Comparison of ENCODE assay signal across 10 cellular contexts in the genomic region with DNA sequence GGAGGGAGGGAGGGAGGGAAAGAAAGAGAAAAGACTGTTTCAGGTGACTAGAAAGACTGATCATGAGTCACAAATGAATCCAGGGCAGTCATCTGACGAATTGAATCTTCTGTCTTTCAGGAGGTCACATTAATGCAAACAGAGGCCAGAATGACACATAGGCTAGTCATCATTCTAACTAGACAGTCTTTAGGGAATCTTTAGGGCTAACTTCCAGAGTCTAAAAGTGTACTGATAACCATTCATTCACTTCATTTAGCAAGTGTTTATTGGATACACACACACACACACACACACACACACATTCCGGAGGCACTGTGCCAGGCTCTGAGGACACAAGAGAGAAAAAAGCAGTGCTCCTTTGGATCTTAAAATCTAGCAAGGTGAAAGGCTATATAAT.
DNase-seq lines count a peak whose midpoint lies in the region; ATAC-seq and TF ChIP-seq lines count a peak whose summit lies in the region.
"Had no signal": no experiment of that assay in that cellular context is flagged by ENCODE, and none has a peak within 500 bp of the region (broad histone marks: within the 10 kb centered on the region; RNA-seq: fewer than 3 reads in every experiment).

No MANE protein-coding gene starts in this region.

- H3K4me3 Mint-ChIP-seq in Caco-2 (ENCODE audit: unreplicated experiment) = no peak overlapping the region

- CTCF ChIA-PET in BJ (lab: Yijun Ruan, JAX) (no interaction called here), Caco-2 (lab: Charles Lee) (no interaction called here)

- ATAC-seq in HG02610 (IDR thresholded peaks at IDR 0.05; ENCODE audit: unreplicated experiment) (peak; percentile 73), left lobe of liver (no peak), HG03439 (IDR thresholded peaks at IDR 0.05; ENCODE audit: unreplicated experiment) (no peak)

- no peaks in the 10 kb centered on the region for H3K9me3 Mint-ChIP-seq in Caco-2 (ENCODE audit: unreplicated experiment)

- no peaks in the 10 kb centered on the region for H3K36me3 Mint-ChIP-seq in Caco-2 (ENCODE audit: insufficient read depth, unreplicated experiment)

- peaks cover 11% of the 10 kb centered on the region for H3K27me3 Mint-ChIP-seq in Caco-2 (ENCODE audit: insufficient read depth, unreplicated experiment)

- TF ChIP-seq CTCF in BJ (IDR thresholded peaks at IDR 0.05; ENCODE audit: insufficient read depth, low read depth, low read length) (no peak), kidney epithelial cell (IDR thresholded peaks at IDR 0.05; ENCODE audit: insufficient read depth, low read length, poor library complexity, severe bottlenecking) (no peak), Caco-2 (IDR thresholded peaks at IDR 0.05; ENCODE audit: insufficient read depth in 1 of 2, low read depth in 1 of 2, low read length in 1 of 2, severe bottlenecking in 1 of 2, unreplicated experiment in 1 of 2) (no peak)

- H3K4me3 ChIP-seq in BJ (ENCODE audit: low read depth, low read length) (no peak overlapping the region), kidney epithelial cell (ENCODE audit: low read depth, low read length) (no peak overlapping the region), Caco-2 (ENCODE audit: low read depth, low read length) (no peak overlapping the region)
- H3K4me3 ChIP-seq: uterus had no signal

- DNase-seq in BJ (ENCODE audit: low read depth) = peak; percentile 53
- peak; percentile 70 for DNase-seq in amniotic stem cell (lab: John Stamatoyannopoulos, UW)
- DNase-seq in kidney epithelial cell (ENCODE audit: low read depth) = peak; percentile 82
- no peak for DNase-seq in NCI-H2107 (lab: John Stamatoyannopoulos, UW)
- DNase-seq in left lobe of liver (ENCODE audit: low spot score) = no peak
- no peak for DNase-seq in Caco-2
- DNase-seq: activated CD8-positive, alpha-beta memory T cell treated with anti-CD3 and anti-CD28 coated beads, Interleukin-2, amount 50 U/mL, for 48 hours had no signal

- H3K27ac Mint-ChIP-seq in Caco-2 (ENCODE audit: unreplicated experiment) = no peak overlapping the region

- no peaks in the 10 kb centered on the region for H3K36me3 ChIP-seq in BJ (ENCODE audit: control insufficient read depth, insufficient read depth, low read length)
- no peaks in the 10 kb centered on the region for H3K36me3 ChIP-seq in kidney epithelial cell (ENCODE audit: control insufficient read depth, insufficient read depth, low read length)
- H3K36me3 ChIP-seq in Caco-2 (ENCODE audit: control insufficient read depth, insufficient read depth, low read length) = no peaks in the 10 kb centered on the region
- H3K36me3 ChIP-seq: uterus had no signal

- intact Hi-C loops in Caco-2 (cut with micrococcal nuclease; ENCODE audit: unreplicated experiment) = no loop called here

- POLR2A ChIA-PET in BJ (lab: Charles Lee) = no interaction called here
- POLR2A ChIA-PET in Caco-2 (lab: Charles Lee) = no interaction called here

- no peaks in the 10 kb centered on the region for H3K4me1 Mint-ChIP-seq in Caco-2 (ENCODE audit: low read depth, unreplicated experiment)

- BruUV-seq in Caco-2 (replicated peaks; lab: Mats Ljungman, UMichigan) = no TSS peak

- no peaks in the 10 kb centered on the region for H3K27me3 ChIP-seq in BJ (ENCODE audit: control insufficient read depth, insufficient read depth, low read length)
- H3K27me3 ChIP-seq in kidney epithelial cell (ENCODE audit: control insufficient read depth, insufficient read depth, low read length) = no peaks in the 10 kb centered on the region
- no peaks in the 10 kb centered on the region; the same call in 1 of the 2 replicates for H3K27me3 ChIP-seq in Caco-2 (replicated peaks; ENCODE audit: control insufficient read depth, insufficient read depth, low read length)
- H3K27me3 ChIP-seq: uterus had no signal

- H3K4me1 ChIP-seq in Caco-2 = no peaks in the 10 kb centered on the region
- H3K4me1 ChIP-seq: uterus had no signal

- H3K9me3 ChIP-seq in Caco-2 = no peaks in the 10 kb centered on the region
- H3K9me3 ChIP-seq: uterus had no signal

Comparison
In these comparisons a context has a peak if more than half of its experiments do, and no peak if none do; other contexts are left out.
1. DNase-seq: peak in BJ (single experiment), amniotic stem cell (single experiment) and kidney epithelial cell (single experiment); none in NCI-H2107 (single experiment), left lobe of liver (single experiment) and Caco-2 (0 of 2).